1 cellular context compared by ENCODE assay signal in the genomic region with DNA sequence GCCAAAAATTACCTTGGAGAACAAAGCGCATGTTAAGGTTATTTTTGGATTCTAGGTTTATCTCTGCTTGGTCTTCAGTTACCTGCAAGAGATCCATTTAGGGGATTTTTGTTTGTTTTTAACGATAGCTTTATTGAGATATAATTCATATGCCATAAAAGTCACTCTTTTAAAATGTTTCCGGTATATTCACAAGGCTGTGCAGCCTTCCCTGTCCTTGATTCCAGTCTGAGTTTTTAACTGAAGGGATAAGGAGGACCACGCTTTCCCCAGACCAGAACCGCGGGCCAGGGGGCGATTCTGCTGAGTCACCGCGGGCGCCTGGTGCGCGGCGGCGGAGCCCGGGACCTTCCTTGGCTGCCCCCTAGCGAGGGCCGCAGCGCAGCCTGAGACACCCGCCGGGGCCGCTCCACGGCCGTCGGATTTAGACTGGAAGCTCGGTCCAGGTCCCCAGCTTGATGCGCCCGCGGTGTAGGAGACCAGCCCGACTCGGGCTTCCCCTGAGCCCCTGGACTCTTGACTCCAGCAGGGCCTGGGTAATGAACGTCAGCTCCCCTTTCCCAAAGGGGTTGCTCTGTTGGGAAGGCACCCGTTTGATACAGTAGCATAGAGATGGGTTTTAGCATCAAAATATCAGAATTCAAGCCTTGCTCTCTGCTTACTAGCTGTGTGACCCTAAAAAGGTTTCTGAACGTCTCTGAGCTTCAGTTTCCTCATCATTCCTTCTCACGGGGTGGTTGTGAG.
TF ChIP-seq lines count a peak whose summit lies in the region.

No MANE protein-coding gene starts in this region.

TF ChIP-seq in K562, 482 proteins besides CTCF, POLR2A, EP300 and RAD21 (continued from another document):
- TF ChIP-seq SRSF7 (optimal IDR thresholded peaks at IDR 0.05; ENCODE audit: low read depth, low read length) (no peak), DNMT1 (IDR thresholded peaks at IDR 0.05) (no peak)
